7 cellular contexts compared by ENCODE assay signal in genomic region chr1:16604514-16605212, GRCh38. TPM values are rescaled to one million over a fixed set of nuclear protein-coding genes. Genes with fewer than 3 reads are reported as not detected.
A peak's percentile ranks its signal among the peaks of the same experiment; 100 is the strongest.
DNase-seq lines count a peak whose midpoint lies in the region; TF ChIP-seq lines count a peak whose summit lies in the region.
"Not testable (repeated sequence)": the region's sequence is repeated elsewhere in the genome, so short reads cannot be mapped to it uniquely, and the experiment has no call there.

No MANE protein-coding gene starts in this region.

- not testable (repeated sequence) for H3K27ac ChIP-seq in GM23248; Karpas-422 (ENCODE audit: low read length); prostate gland
- H3K27ac ChIP-seq in colonic mucosa (peak overlapping the region; percentile 1), hepatocyte (peak overlapping the region; percentile 57), mucosa of rectum (ENCODE audit: low read depth in 2 of 2, low read length in 2 of 2) (peak overlapping the region; percentile 40 to 62)

- not testable (repeated sequence) for H3K27ac Mint-ChIP-seq in activated CD4-positive, alpha-beta T cell treated with anti-CD3 and anti-CD28 coated beads, Interleukin-2, amount 10 ng/mL, durations not matched to agents 24 days and 14 days

- peak; percentile 1 for DNase-seq in GM23248
- DNase-seq in Karpas-422 = peak; percentile 44
- DNase-seq in activated CD4-positive, alpha-beta T cell treated with anti-CD3 and anti-CD28 coated beads, Interleukin-2, amount 10 ng/mL, durations not matched to agents 24 days and 14 days = peak; percentile 67
- DNase-seq in colonic mucosa = peak; percentile 37
- not testable (repeated sequence) for DNase-seq in hepatocyte (ENCODE audit: low spot score)
- peak; percentile 4 for DNase-seq in prostate gland (ENCODE audit: low spot score)

- not testable (repeated sequence) for H3K4me1 Mint-ChIP-seq in activated CD4-positive, alpha-beta T cell treated with anti-CD3 and anti-CD28 coated beads, Interleukin-2, amount 10 ng/mL, durations not matched to agents 24 days and 14 days

- 98 to 99% methylated on average over 1 of the region's 2 CpGs for WGBS in GM23248 (ENCODE audit: low coverage in 1 of 2, low lambda C conversion rate in 2 of 2, missing lambda C conversion rate in 2 of 2), 2 experiments
- WGBS in hepatocyte (ENCODE audit: low lambda C conversion rate, missing lambda C conversion rate) = 77% methylated on average over 1 of the region's 2 CpGs
- 51% methylated on average over 2 of the region's 2 CpGs for WGBS in prostate gland

- not testable (repeated sequence) for TF ChIP-seq POLR2A in prostate gland (IDR thresholded peaks at IDR 0.05)

- not testable (repeated sequence) for H3K9me2 ChIP-seq in GM23248 (ENCODE audit: insufficient read depth); Karpas-422 (replicated peaks; ENCODE audit: insufficient read depth, low read length); hepatocyte (replicated peaks; ENCODE audit: insufficient read depth)

- H4K20me1 ChIP-seq in GM23248 (ENCODE audit: insufficient read depth); Karpas-422 (ENCODE audit: insufficient read depth, low read depth, low read length); hepatocyte (ENCODE audit: insufficient read depth, poor library complexity, severe bottlenecking): not testable (repeated sequence)

- H3K27me3 Mint-ChIP-seq in activated CD4-positive, alpha-beta T cell treated with anti-CD3 and anti-CD28 coated beads, Interleukin-2, amount 10 ng/mL, durations not matched to agents 24 days and 14 days = not testable (repeated sequence)

- not testable (repeated sequence) for H3K4me3 Mint-ChIP-seq in activated CD4-positive, alpha-beta T cell treated with anti-CD3 and anti-CD28 coated beads, Interleukin-2, amount 10 ng/mL, durations not matched to agents 24 days and 14 days

- H3K36me3 Mint-ChIP-seq in activated CD4-positive, alpha-beta T cell treated with anti-CD3 and anti-CD28 coated beads, Interleukin-2, amount 10 ng/mL, durations not matched to agents 24 days and 14 days (ENCODE audit: low read depth) = not testable (repeated sequence)

- H3K79me2 ChIP-seq in GM23248 (ENCODE audit: insufficient read depth) (peaks cover 14% of the 10 kb centered on the region), hepatocyte (peaks cover 24% of the 10 kb centered on the region)
- not testable (repeated sequence) for H3K79me2 ChIP-seq in Karpas-422 (ENCODE audit: low read length)

- H3K36me3 ChIP-seq in GM23248 (ENCODE audit: low read depth) (peaks cover 10% of the 10 kb centered on the region), mucosa of rectum (ENCODE audit: control insufficient read depth in 2 of 2, insufficient read depth in 2 of 2, low read length in 2 of 2) (peaks cover 23 to 37% of the 10 kb centered on the region in 2 donors)
- not testable (repeated sequence) for H3K36me3 ChIP-seq in Karpas-422 (ENCODE audit: insufficient read depth, low read length); colonic mucosa; hepatocyte (replicated peaks; ENCODE audit: insufficient read depth, low read depth); prostate gland

- TF ChIP-seq CTCF in colonic mucosa (IDR thresholded peaks at IDR 0.05); hepatocyte (IDR thresholded peaks at IDR 0.05; ENCODE audit: poor library complexity); prostate gland (IDR thresholded peaks at IDR 0.05): not testable (repeated sequence)

- not testable (repeated sequence) for H3F3A ChIP-seq in GM23248 (ENCODE audit: insufficient read depth)

- H3K9me3 Mint-ChIP-seq in activated CD4-positive, alpha-beta T cell treated with anti-CD3 and anti-CD28 coated beads, Interleukin-2, amount 10 ng/mL, durations not matched to agents 24 days and 14 days = not testable (repeated sequence)

- H2AFZ ChIP-seq in GM23248; Karpas-422 (ENCODE audit: low read length); hepatocyte: not testable (repeated sequence)

- H3K9ac ChIP-seq in GM23248; Karpas-422 (ENCODE audit: low read length); colonic mucosa (ENCODE audit: low read depth in 2 of 2, low read length in 2 of 2); mucosa of rectum (ENCODE audit: low read depth in 1 of 2, low read length in 2 of 2): not testable (repeated sequence)

- not testable (repeated sequence) for H3K4me1 ChIP-seq in GM23248 (ENCODE audit: insufficient read depth); Karpas-422 (ENCODE audit: low read length); colonic mucosa; hepatocyte (ENCODE audit: insufficient read depth); prostate gland (replicated peaks)
- peaks cover 8 to 10% of the 10 kb centered on the region in 2 donors for H3K4me1 ChIP-seq in mucosa of rectum (ENCODE audit: control insufficient read depth in 2 of 2, insufficient read depth in 2 of 2, low read length in 2 of 2)

- intact Hi-C loops in activated CD4-positive, alpha-beta T cell treated with anti-CD3 and anti-CD28 coated beads, Interleukin-2, amount 10 ng/mL, durations not matched to agents 24 days and 14 days (cut with micrococcal nuclease); colonic mucosa (cut with DNase I); prostate gland (cut with DNase I): not testable (repeated sequence)

- not testable (repeated sequence) for H3K9me3 ChIP-seq in GM23248 (ENCODE audit: low read depth); Karpas-422 (ENCODE audit: low read length); colonic mucosa; hepatocyte (ENCODE audit: low read depth); mucosa of rectum (ENCODE audit: control insufficient read depth in 2 of 2, low read length in 2 of 2); prostate gland

- in situ Hi-C loops in GM23248 (cut with MboI) = loop anchor here (10.0 kb wide), 1 partner anchor 340 kb away; no protein-coding TSS in a partner anchor

- not testable (repeated sequence) for H3K27me3 ChIP-seq in GM23248 (replicated peaks; ENCODE audit: insufficient read depth); Karpas-422 (ENCODE audit: low read length); colonic mucosa; hepatocyte; mucosa of rectum (ENCODE audit: control insufficient read depth in 2 of 2, insufficient read depth in 2 of 2, low read length in 2 of 2); prostate gland (replicated peaks; ENCODE audit: insufficient read depth)

- H3K4me3 ChIP-seq in GM23248; Karpas-422 (ENCODE audit: low read length); colonic mucosa; hepatocyte; prostate gland: not testable (repeated sequence)
- peak overlapping the region in 1 of 2 donors; percentile 6 for H3K4me3 ChIP-seq in mucosa of rectum (ENCODE audit: low read length in 2 of 2)

- not testable (repeated sequence) for H3K4me2 ChIP-seq in GM23248 (ENCODE audit: unreplicated experiment); Karpas-422 (ENCODE audit: low read depth, low read length, poor library complexity, severe bottlenecking)
- peak overlapping the region; percentile 8 for H3K4me2 ChIP-seq in hepatocyte

RNA-seq across cellular contexts. Expression of gene NBPF1, which starts 8.7 kb away (rescaled TPM):
- total RNA-seq in GM23248 (2014; rRNA removed; shearing (Covaris generic)) = 18.6 and 41.0 TPM in 2 replicates
- polyA plus RNA-seq in GM23248 (2016; fragmentation: Nextera tagmentation; extraction: Ambion mirVana) = 21.2 and 22.5 TPM in 2 replicates
- total RNA-seq in Karpas-422 (2014; rRNA removed; shearing (Covaris generic); ENCODE audit: low replicate concordance) = 8.5 and 18.4 TPM in 2 replicates
- 4.2 and 5.1 TPM in 2 replicates for total RNA-seq in activated CD4-positive, alpha-beta T cell treated with anti-CD3 and anti-CD28 coated beads, Interleukin-2, amount 10 ng/mL, durations not matched to agents 24 days and 14 days
- total RNA-seq in colonic mucosa = 10 to 100 TPM; 45.2 to 54.3 TPM
- total RNA-seq in hepatocyte = 36.4 and 57.1 TPM in 2 replicates
- 31.7 and 32.1 TPM in 2 replicates for polyA plus RNA-seq in hepatocyte
- 10 to 100 TPM; 29.9 to 58.6 TPM for total RNA-seq in prostate gland
